35 cellular contexts compared by ENCODE assay signal in genomic region chr10:46531737-46532136, GRCh38. TPM values are rescaled to one million over a fixed set of nuclear protein-coding genes. Genes with fewer than 3 reads are reported as not detected.
"Had no signal": no experiment of that assay in that cellular context is flagged by ENCODE, and none has a peak within 500 bp of the region (broad histone marks: within the 10 kb centered on the region; RNA-seq: fewer than 3 reads in every experiment).

No MANE protein-coding gene starts in this region.

- H3K36me3 ChIP-seq: ascending aorta, breast epithelium, cardiac muscle cell, colonic mucosa, esophagus squamous epithelium, gastroesophageal sphincter, WERI-Rb-1 had no signal

- H3K9me3 Mint-ChIP-seq: activated CD4-positive, alpha-beta memory T cell treated with anti-CD3 and anti-CD28 coated beads for 36 hours; activated CD4-positive, alpha-beta T cell treated with anti-CD3 and anti-CD28 coated beads, Interleukin-2, amount 10 ng/mL, durations not matched to agents 24 days and 14 days; activated naive CD4-positive, alpha-beta T cell treated with anti-CD3 and anti-CD28 coated beads, Interleukin-2, amount 10 ng/mL, durations not matched to agents 7 days and 5 days; activated naive CD4-positive, alpha-beta T cell treated with anti-CD3 and anti-CD28 coated beads, Interleukin-2, amount 50 U/mL, for 72 hours; activated naive CD8-positive, alpha-beta T cell treated with anti-CD3 and anti-CD28 coated beads, Interleukin-2, amount 10 ng/mL, durations not matched to agents 7 days and 5 days; activated T-cell treated with anti-CD3 and anti-CD28 coated beads, Interleukin-2, amount 50 U/mL, for 72 hours; T-cell; T-helper 1 cell treated with Interleukin-12 subunit alpha and Interleukin-12 subunit beta and Interleukin-4 antibody, amounts not matched to agents 30 μg/mL and 1 μg/mL, for 36 hours had no signal

- H3K4me1 ChIP-seq: ascending aorta, breast epithelium, colonic mucosa, gastroesophageal sphincter had no signal

- H3K27me3 Mint-ChIP-seq: activated CD4-positive, alpha-beta T cell treated with anti-CD3 and anti-CD28 coated beads, Interleukin-2, amount 10 ng/mL, durations not matched to agents 24 days and 14 days had no signal

- H3K36me3 Mint-ChIP-seq: activated CD4-positive, alpha-beta memory T cell treated with anti-CD3 and anti-CD28 coated beads for 36 hours; activated CD8-positive, alpha-beta memory T cell treated with anti-CD3 and anti-CD28 coated beads, Interleukin-2, amount 10 ng/mL, durations not matched to agents 7 days and 5 days; activated naive CD4-positive, alpha-beta T cell treated with anti-CD3 and anti-CD28 coated beads, Interleukin-2, amount 10 ng/mL, durations not matched to agents 7 days and 5 days; activated naive CD4-positive, alpha-beta T cell treated with anti-CD3 and anti-CD28 coated beads, Interleukin-2, amount 50 U/mL, for 72 hours; activated naive CD8-positive, alpha-beta T cell treated with anti-CD3 and anti-CD28 coated beads, Interleukin-2, amount 10 ng/mL, durations not matched to agents 7 days and 5 days; brain; T-cell had no signal

- H3K9me3 ChIP-seq: ascending aorta, breast epithelium, colonic mucosa, esophagus squamous epithelium, gastroesophageal sphincter had no signal

- DNase-seq: activated CD4-positive, alpha-beta memory T cell treated with anti-CD3 and anti-CD28 coated beads for 36 hours; activated CD4-positive, alpha-beta T cell treated with anti-CD3 and anti-CD28 coated beads for 36 hours; activated CD4-positive, alpha-beta T cell treated with anti-CD3 and anti-CD28 coated beads, Interleukin-2, amount 10 ng/mL, durations not matched to agents 24 days and 14 days; activated CD4-positive, CD25-positive, alpha-beta regulatory T cell; activated CD8-positive, alpha-beta memory T cell treated with anti-CD3 and anti-CD28 coated beads, Interleukin-2, amount 10 ng/mL, durations not matched to agents 7 days and 5 days; activated CD8-positive, alpha-beta T cell treated with anti-CD3 and anti-CD28 coated beads, Interleukin-2, amount 10 ng/mL, durations not matched to agents 7 days and 5 days; activated gamma-delta T cell; activated naive CD4-positive, alpha-beta T cell; activated naive CD8-positive, alpha-beta T cell treated with anti-CD3 and anti-CD28 coated beads, Interleukin-2, amount 10 ng/mL, durations not matched to agents 7 days and 5 days; activated T-cell treated with anti-CD3 and anti-CD28 coated beads, Interleukin-2, amount 50 U/mL, for 1 hour; activated T-cell treated with anti-CD3 and anti-CD28 coated beads, Interleukin-2, amount 50 U/mL, for 72 hours; central memory CD4-positive, alpha-beta T cell; cerebellar nuclear complex; colonic mucosa; effector CD8-positive, alpha-beta T cell; esophagus squamous epithelium; foreskin melanocyte; T-cell; T-helper 9 cell; WERI-Rb-1 had no signal

- H3K4me1 Mint-ChIP-seq: activated CD4-positive, alpha-beta T cell treated with anti-CD3 and anti-CD28 coated beads for 36 hours; activated CD4-positive, alpha-beta T cell treated with anti-CD3 and anti-CD28 coated beads, Interleukin-2, amount 10 ng/mL, durations not matched to agents 24 days and 14 days; activated CD8-positive, alpha-beta memory T cell treated with anti-CD3 and anti-CD28 coated beads, Interleukin-2, amount 10 ng/mL, durations not matched to agents 7 days and 5 days; activated naive CD4-positive, alpha-beta T cell treated with anti-CD3 and anti-CD28 coated beads, Interleukin-2, amount 10 ng/mL, durations not matched to agents 7 days and 5 days; activated naive CD8-positive, alpha-beta T cell treated with anti-CD3 and anti-CD28 coated beads, Interleukin-2, amount 10 ng/mL, durations not matched to agents 7 days and 5 days; brain; T-cell had no signal

- H3K27me3 ChIP-seq: ascending aorta, cardiac muscle cell, colonic mucosa had no signal

- H3K27ac Mint-ChIP-seq: activated CD4-positive, alpha-beta memory T cell treated with anti-CD3 and anti-CD28 coated beads for 36 hours; activated CD4-positive, alpha-beta T cell treated with anti-CD3 and anti-CD28 coated beads for 36 hours; activated CD4-positive, alpha-beta T cell treated with anti-CD3 and anti-CD28 coated beads, Interleukin-2, amount 10 ng/mL, durations not matched to agents 24 days and 14 days; activated CD8-positive, alpha-beta memory T cell treated with anti-CD3 and anti-CD28 coated beads, Interleukin-2, amount 10 ng/mL, durations not matched to agents 7 days and 5 days; activated CD8-positive, alpha-beta T cell treated with anti-CD3 and anti-CD28 coated beads, Interleukin-2, amount 10 ng/mL, durations not matched to agents 7 days and 5 days; activated naive CD4-positive, alpha-beta T cell treated with anti-CD3 and anti-CD28 coated beads, Interleukin-2, amount 10 ng/mL, durations not matched to agents 7 days and 5 days; activated naive CD4-positive, alpha-beta T cell treated with anti-CD3 and anti-CD28 coated beads, Interleukin-2, amount 50 U/mL, for 72 hours; activated naive CD8-positive, alpha-beta T cell treated with anti-CD3 and anti-CD28 coated beads, Interleukin-2, amount 10 ng/mL, durations not matched to agents 7 days and 5 days; activated T-cell treated with anti-CD3 and anti-CD28 coated beads, Interleukin-2, amount 50 U/mL, for 72 hours; brain; T-cell; T-helper 1 cell treated with Interleukin-12 subunit alpha and Interleukin-12 subunit beta and Interleukin-4 antibody, amounts not matched to agents 30 μg/mL and 1 μg/mL, for 36 hours had no signal

- ATAC-seq: activated CD4-positive, alpha-beta T cell treated with anti-CD3 and anti-CD28 coated beads for 36 hours; activated CD8-positive, alpha-beta memory T cell treated with anti-CD3 and anti-CD28 coated beads, Interleukin-2, amount 10 ng/mL, durations not matched to agents 7 days and 5 days; activated CD8-positive, alpha-beta T cell treated with anti-CD3 and anti-CD28 coated beads, Interleukin-2, amount 10 ng/mL, durations not matched to agents 7 days and 5 days; activated naive CD4-positive, alpha-beta T cell treated with anti-CD3 and anti-CD28 coated beads, Interleukin-2, amount 50 U/mL, for 72 hours; activated T-cell treated with anti-CD3 and anti-CD28 coated beads, Interleukin-2, amount 50 U/mL, for 72 hours; gastroesophageal sphincter; T-cell had no signal

- H3K4me3 Mint-ChIP-seq: activated CD4-positive, alpha-beta memory T cell treated with anti-CD3 and anti-CD28 coated beads for 36 hours; activated CD4-positive, alpha-beta T cell treated with anti-CD3 and anti-CD28 coated beads for 36 hours; activated CD4-positive, alpha-beta T cell treated with anti-CD3 and anti-CD28 coated beads, Interleukin-2, amount 10 ng/mL, durations not matched to agents 24 days and 14 days; activated CD8-positive, alpha-beta memory T cell treated with anti-CD3 and anti-CD28 coated beads, Interleukin-2, amount 10 ng/mL, durations not matched to agents 7 days and 5 days; activated CD8-positive, alpha-beta T cell treated with anti-CD3 and anti-CD28 coated beads, Interleukin-2, amount 10 ng/mL, durations not matched to agents 7 days and 5 days; activated naive CD4-positive, alpha-beta T cell treated with anti-CD3 and anti-CD28 coated beads, Interleukin-2, amount 10 ng/mL, durations not matched to agents 7 days and 5 days; activated naive CD8-positive, alpha-beta T cell treated with anti-CD3 and anti-CD28 coated beads, Interleukin-2, amount 10 ng/mL, durations not matched to agents 7 days and 5 days; activated T-cell treated with anti-CD3 and anti-CD28 coated beads, Interleukin-2, amount 50 U/mL, for 72 hours; brain; T-cell; T-helper 1 cell treated with Interleukin-12 subunit alpha and Interleukin-12 subunit beta and Interleukin-4 antibody, amounts not matched to agents 30 μg/mL and 1 μg/mL, for 36 hours had no signal

- H3K27ac ChIP-seq: ascending aorta, breast epithelium, cardiac muscle cell, colonic mucosa, epithelial cell of prostate, esophagus squamous epithelium, gastroesophageal sphincter, WERI-Rb-1 had no signal

- H3K4me3 ChIP-seq: ascending aorta, breast epithelium, cardiac muscle cell, colonic mucosa, esophagus squamous epithelium, gastroesophageal sphincter had no signal

RNA-seq across cellular contexts. Expression of gene GPRIN2, which starts 24.7 kb away (rescaled TPM):
- total RNA-seq: activated CD4-positive, alpha-beta memory T cell treated with anti-CD3 and anti-CD28 coated beads for 36 hours; activated CD4-positive, alpha-beta T cell treated with anti-CD3 and anti-CD28 coated beads for 36 hours; activated CD4-positive, alpha-beta T cell treated with anti-CD3 and anti-CD28 coated beads, Interleukin-2, amount 10 ng/mL, durations not matched to agents 24 days and 14 days; activated CD8-positive, alpha-beta memory T cell treated with anti-CD3 and anti-CD28 coated beads for 36 hours; activated CD8-positive, alpha-beta memory T cell treated with anti-CD3 and anti-CD28 coated beads, Interleukin-2, amount 10 ng/mL, durations not matched to agents 7 days and 5 days; activated CD8-positive, alpha-beta T cell treated with anti-CD3 and anti-CD28 coated beads, Interleukin-2, amount 10 ng/mL, durations not matched to agents 7 days and 5 days; activated naive CD4-positive, alpha-beta T cell treated with anti-CD3 and anti-CD28 coated beads, Interleukin-2, amount 50 U/mL, for 72 hours; activated naive CD8-positive, alpha-beta T cell treated with anti-CD3 and anti-CD28 coated beads, Interleukin-2, amount 10 ng/mL, durations not matched to agents 7 days and 5 days; activated T-cell treated with anti-CD3 and anti-CD28 coated beads, Interleukin-2, amount 50 U/mL, for 72 hours; dermis microvascular lymphatic vessel endothelial cell; endothelial cell of umbilical vein; fibroblast of lung; fibroblast of villous mesenchyme; T-cell; T-helper 2 cell treated with Interferon-gamma antibody and Interleukin-4, amounts not matched to agents 100 ng/mL and 5 ng/mL, for 36 hours had no signal
- polyA plus RNA-seq: endothelial cell of umbilical vein, fibroblast of lung had no signal
